In genomic region chr4:145154573-145154972, GRCh38 we compare ENCODE assay signal across 9 cellular contexts. TPM values are rescaled to one million over a fixed set of nuclear protein-coding genes. Genes with fewer than 3 reads are reported as not detected.
A peak's percentile ranks its signal among the peaks of the same experiment; 100 is the strongest.
DNase-seq lines count a peak whose midpoint lies in the region; ATAC-seq and TF ChIP-seq lines count a peak whose summit lies in the region.
"Had no signal": no experiment of that assay in that cellular context is flagged by ENCODE, and none has a peak within 500 bp of the region (broad histone marks: within the 10 kb centered on the region; RNA-seq: fewer than 3 reads in every experiment).

No MANE protein-coding gene starts in this region.

- H3K4me2 ChIP-seq in MM.1S (ENCODE audit: low read depth, low read length) (peak overlapping the region; percentile 52; the same call in 1 of the 2 replicates), trophoblast cell (ENCODE audit: low read length) (no peak overlapping the region)

- H3K9me2 ChIP-seq in MM.1S (replicated peaks; ENCODE audit: insufficient read depth, low read length): no peaks in the 10 kb centered on the region

- no peak overlapping the region for H3K9ac ChIP-seq in MM.1S (ENCODE audit: low read length)
- H3K9ac ChIP-seq in trophoblast cell (ENCODE audit: low read length): no peak overlapping the region

- peak; percentile 62 for ATAC-seq in GM21526 (IDR thresholded peaks at IDR 0.05; ENCODE audit: low FRiP score, unreplicated experiment)

- POLR2A ChIA-PET in HEK293T (lab: Yijun Ruan, JAX): no interaction called here

- WGBS in trophoblast cell (ENCODE audit: extremely low coverage, insufficient coverage, insufficient read length): no CpG with 5 or more reads among the region's 1 CpG

- H2BK12ac ChIP-seq in trophoblast cell (ENCODE audit: low read length): no peak overlapping the region

- no peak overlapping the region for H4K91ac ChIP-seq in trophoblast cell (ENCODE audit: low read depth, low read length)

- no peak overlapping the region for H3K14ac ChIP-seq in trophoblast cell (ENCODE audit: low read length)

- TF ChIP-seq CTCF in GM06990 (IDR thresholded peaks at IDR 0.05; ENCODE audit: insufficient read depth, low read length, poor library complexity, severe bottlenecking) (peak; percentile 74), MM.1S (IDR thresholded peaks at IDR 0.05; ENCODE audit: low read length) (peak; percentile 79), endothelial cell (IDR thresholded peaks at IDR 0.05; ENCODE audit: unreplicated experiment) (peak; percentile 11)

- no peak overlapping the region for H2BK120ac ChIP-seq in trophoblast cell (ENCODE audit: insufficient read depth, low read length, poor library complexity)

- H3K4ac ChIP-seq in trophoblast cell (ENCODE audit: low read depth, low read length): no peak overlapping the region

- H4K12ac ChIP-seq in trophoblast cell (ENCODE audit: low read depth, low read length): no peak overlapping the region

- H3K18ac ChIP-seq in trophoblast cell (ENCODE audit: low read length): no peak overlapping the region

- peaks cover 10% of the 10 kb centered on the region; the same call in 1 of the 2 replicates for H3F3A ChIP-seq in MM.1S (ENCODE audit: insufficient read depth, low read length)

- H3K9me3 Mint-ChIP-seq in endothelial cell (ENCODE audit: unreplicated experiment): no peaks in the 10 kb centered on the region
- H3K9me3 Mint-ChIP-seq in activated CD4-positive, alpha-beta T cell treated with anti-CD3 and anti-CD28 coated beads, Interleukin-2, amount 10 ng/mL, durations not matched to agents 24 days and 14 days: no peaks in the 10 kb centered on the region

- H3K9me3 ChIP-seq in MM.1S (replicated peaks; ENCODE audit: insufficient read depth, low read length) (no peaks in the 10 kb centered on the region), trophoblast cell (ENCODE audit: insufficient read depth, low read depth, low read length) (no peaks in the 10 kb centered on the region)
- H3K9me3 ChIP-seq: SJSA1 had no signal

- H3K23ac ChIP-seq in trophoblast cell (ENCODE audit: low read length): no peak overlapping the region

- H3K79me2 ChIP-seq in MM.1S (ENCODE audit: low read length) (peaks cover 18% of the 10 kb centered on the region), trophoblast cell (ENCODE audit: control insufficient read depth, insufficient read depth, low read length, poor library complexity) (no peaks in the 10 kb centered on the region)

- H3K36me3 Mint-ChIP-seq in endothelial cell (ENCODE audit: low read depth, unreplicated experiment): peaks cover 16% of the 10 kb centered on the region
- H3K36me3 Mint-ChIP-seq in activated CD4-positive, alpha-beta T cell treated with anti-CD3 and anti-CD28 coated beads, Interleukin-2, amount 10 ng/mL, durations not matched to agents 24 days and 14 days (ENCODE audit: low read depth): peaks cover 72% of the 10 kb centered on the region

- H3K4me3 ChIP-seq in GM06990 (replicated peaks; ENCODE audit: low read depth, low read length): no peak overlapping the region
- H3K4me3 ChIP-seq in MM.1S (ENCODE audit: low read length): no peak overlapping the region
- no peak overlapping the region for H3K4me3 ChIP-seq in trophoblast cell (ENCODE audit: low read depth, low read length)
- H3K4me3 ChIP-seq: SJSA1 had no signal

- no peaks in the 10 kb centered on the region for H3K27me3 ChIP-seq in GM06990 (replicated peaks; ENCODE audit: control insufficient read depth, insufficient read depth, low read length)
- no peaks in the 10 kb centered on the region for H3K27me3 ChIP-seq in MM.1S (replicated peaks; ENCODE audit: insufficient read depth, low read length)
- H3K27me3 ChIP-seq in trophoblast cell (ENCODE audit: insufficient read depth, low read length): no peaks in the 10 kb centered on the region
- H3K27me3 ChIP-seq: SJSA1 had no signal

- H3K4me1 ChIP-seq in MM.1S (ENCODE audit: low read length) (peaks cover 19% of the 10 kb centered on the region), trophoblast cell (ENCODE audit: control insufficient read depth in 1 of 2, insufficient read depth in 2 of 2, low read length in 2 of 2) (no peaks in the 10 kb centered on the region)
- H3K4me1 ChIP-seq: SJSA1 had no signal

- peak overlapping the region; percentile 50; the same call in 1 of the 2 replicates for H3K27ac ChIP-seq in MM.1S (ENCODE audit: low read length)
- H3K27ac ChIP-seq in trophoblast cell (ENCODE audit: low read depth, low read length): no peak overlapping the region
- H3K27ac ChIP-seq: SJSA1 had no signal

- DNase-seq in GM06990 (ENCODE audit: extremely low read depth, insufficient read length) (no peak), MM.1S (peak; percentile 61), endothelial cell (ENCODE audit: low spot score) (peak; percentile 46), trophoblast cell (peak; percentile 16 to 50), HEK293T (ENCODE audit: extremely low spot score) (no peak), GM19238 (ENCODE audit: insufficient read length, low spot score) (no peak)
- no peak for DNase-seq in activated CD4-positive, alpha-beta T cell treated with anti-CD3 and anti-CD28 coated beads, Interleukin-2, amount 10 ng/mL, durations not matched to agents 24 days and 14 days

- no peak overlapping the region for H4K8ac ChIP-seq in trophoblast cell (ENCODE audit: low read depth, low read length)

- H3K79me1 ChIP-seq in trophoblast cell (ENCODE audit: low read length): no peaks in the 10 kb centered on the region

- CTCF ChIA-PET in HEK293T (lab: Yijun Ruan, JAX): no interaction called here

- no peak overlapping the region for H3K27ac Mint-ChIP-seq in endothelial cell (ENCODE audit: unreplicated experiment)
- H3K27ac Mint-ChIP-seq in activated CD4-positive, alpha-beta T cell treated with anti-CD3 and anti-CD28 coated beads, Interleukin-2, amount 10 ng/mL, durations not matched to agents 24 days and 14 days: no peak overlapping the region

- H2AK5ac ChIP-seq in trophoblast cell (ENCODE audit: low read length): no peak overlapping the region

- H3K4me1 Mint-ChIP-seq in endothelial cell (ENCODE audit: unreplicated experiment): peaks cover 10% of the 10 kb centered on the region
- H3K4me1 Mint-ChIP-seq in activated CD4-positive, alpha-beta T cell treated with anti-CD3 and anti-CD28 coated beads, Interleukin-2, amount 10 ng/mL, durations not matched to agents 24 days and 14 days: peaks cover 26% of the 10 kb centered on the region

- no peak overlapping the region for H2BK5ac ChIP-seq in trophoblast cell (ENCODE audit: low read depth, low read length, poor library complexity)

- no peaks in the 10 kb centered on the region for H3K27me3 Mint-ChIP-seq in endothelial cell (ENCODE audit: unreplicated experiment)
- H3K27me3 Mint-ChIP-seq in activated CD4-positive, alpha-beta T cell treated with anti-CD3 and anti-CD28 coated beads, Interleukin-2, amount 10 ng/mL, durations not matched to agents 24 days and 14 days: no peaks in the 10 kb centered on the region

- H2AFZ ChIP-seq in MM.1S (ENCODE audit: low read length): no peak overlapping the region
- no peak overlapping the region for H2AFZ ChIP-seq in trophoblast cell (ENCODE audit: insufficient read depth, low read length, poor library complexity)

- intact Hi-C loops in activated CD4-positive, alpha-beta T cell treated with anti-CD3 and anti-CD28 coated beads, Interleukin-2, amount 10 ng/mL, durations not matched to agents 24 days and 14 days (cut with micrococcal nuclease): no loop called here

- no peak overlapping the region for H3K4me3 Mint-ChIP-seq in endothelial cell (ENCODE audit: unreplicated experiment)
- H3K4me3 Mint-ChIP-seq in activated CD4-positive, alpha-beta T cell treated with anti-CD3 and anti-CD28 coated beads, Interleukin-2, amount 10 ng/mL, durations not matched to agents 24 days and 14 days: no peak overlapping the region

- no peaks in the 10 kb centered on the region for H4K20me1 ChIP-seq in MM.1S (ENCODE audit: insufficient read depth, low read length)

- H3K36me3 ChIP-seq in GM06990 (ENCODE audit: control insufficient read depth, insufficient read depth, low read length) (no peaks in the 10 kb centered on the region; the same call in none of the 2 replicates), MM.1S (replicated peaks; ENCODE audit: insufficient read depth, low read length) (no peaks in the 10 kb centered on the region), trophoblast cell (ENCODE audit: control insufficient read depth in 1 of 2, insufficient read depth in 2 of 2, low read length in 2 of 2) (peaks cover 9 to 10% of the 10 kb centered on the region in 2 experiments)

TF ChIP-seq in HEK293T, 16 proteins besides CTCF, POLR2A, EP300 and RAD21 (continues in another document):
- TF ChIP-seq BHLHE40 (IDR thresholded peaks at IDR 0.05; ENCODE audit: borderline replicate concordance) (no peak), SUZ12 (IDR thresholded peaks at IDR 0.05) (no peak), L3MBTL2 (conservative IDR thresholded peaks at IDR 0.05) (no peak), NFRKB (IDR thresholded peaks at IDR 0.05) (no peak), CTBP1 (IDR thresholded peaks at IDR 0.05; ENCODE audit: borderline replicate concordance) (no peak), HDGF (IDR thresholded peaks at IDR 0.05; ENCODE audit: borderline replicate concordance) (no peak), TARDBP (IDR thresholded peaks at IDR 0.05) (no peak), FOXA1 (IDR thresholded peaks at IDR 0.05) (no peak), LEF1 (IDR thresholded peaks at IDR 0.05; ENCODE audit: borderline replicate concordance) (no peak), FOXK2 (IDR thresholded peaks at IDR 0.05) (no peak), ELF4 (IDR thresholded peaks at IDR 0.05) (no peak)
- TF ChIP-seq, protein P1, sequence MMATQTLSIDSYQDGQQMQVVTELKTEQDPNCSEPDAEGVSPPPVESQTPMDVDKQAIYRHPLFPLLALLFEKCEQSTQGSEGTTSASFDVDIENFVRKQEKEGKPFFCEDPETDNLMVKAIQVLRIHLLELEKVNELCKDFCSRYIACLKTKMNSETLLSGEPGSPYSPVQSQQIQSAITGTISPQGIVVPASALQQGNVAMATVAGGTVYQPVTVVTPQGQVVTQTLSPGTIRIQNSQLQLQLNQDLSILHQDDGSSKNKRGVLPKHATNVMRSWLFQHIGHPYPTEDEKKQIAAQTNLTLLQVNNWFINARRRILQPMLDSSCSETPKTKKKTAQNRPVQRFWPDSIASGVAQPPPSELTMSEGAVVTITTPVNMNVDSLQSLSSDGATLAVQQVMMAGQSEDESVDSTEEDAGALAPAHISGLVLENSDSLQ (IDR thresholded peaks at IDR 0.05): no peak

RNA-seq across cellular contexts. Expression of gene OTUD4, which starts 25.8 kb away (rescaled TPM):
- total RNA-seq in endothelial cell (ENCODE audit: unreplicated experiment): 43.1 TPM
- 15.6 and 16.1 TPM in 2 replicates for polyA plus RNA-seq in trophoblast cell (2013)
- total RNA-seq in activated CD4-positive, alpha-beta T cell treated with anti-CD3 and anti-CD28 coated beads, Interleukin-2, amount 10 ng/mL, durations not matched to agents 24 days and 14 days: 81.2 and 86.4 TPM in 2 replicates

RNA-seq across cellular contexts. Expression of gene ABCE1, which starts 56.5 kb away (rescaled TPM):
- 41.7 TPM for total RNA-seq in endothelial cell (ENCODE audit: unreplicated experiment)
- polyA plus RNA-seq in trophoblast cell (2013): 49.1 TPM in 2 replicates
- total RNA-seq in activated CD4-positive, alpha-beta T cell treated with anti-CD3 and anti-CD28 coated beads, Interleukin-2, amount 10 ng/mL, durations not matched to agents 24 days and 14 days: 191 and 194 TPM in 2 replicates

RNA-seq across cellular contexts. Expression of gene ANAPC10, which starts 56.6 kb away (rescaled TPM):
- 20.2 TPM for total RNA-seq in endothelial cell (ENCODE audit: unreplicated experiment)
- polyA plus RNA-seq in trophoblast cell (2013): 13.8 and 14.1 TPM in 2 replicates
- total RNA-seq in activated CD4-positive, alpha-beta T cell treated with anti-CD3 and anti-CD28 coated beads, Interleukin-2, amount 10 ng/mL, durations not matched to agents 24 days and 14 days: 26.7 and 30.4 TPM in 2 replicates

Comparison
In these comparisons a context has a peak if more than half of its experiments do, and no peak if none do; other contexts are left out.
1. DNase-seq: peak in MM.1S (single experiment), endothelial cell (single experiment) and trophoblast cell (2 of 2); none in GM06990 (single experiment), activated CD4-positive, alpha-beta T cell treated with anti-CD3 and anti-CD28 coated beads, Interleukin-2, amount 10 ng/mL, durations not matched to agents 24 days and 14 days (single experiment), HEK293T (single experiment) and GM19238 (single experiment).
2. CTCF ChIP-seq: peak in every context shown above with its lines; median percentile 79 in MM.1S; 74 in GM06990; 11 in endothelial cell.